In the genomic region with DNA sequence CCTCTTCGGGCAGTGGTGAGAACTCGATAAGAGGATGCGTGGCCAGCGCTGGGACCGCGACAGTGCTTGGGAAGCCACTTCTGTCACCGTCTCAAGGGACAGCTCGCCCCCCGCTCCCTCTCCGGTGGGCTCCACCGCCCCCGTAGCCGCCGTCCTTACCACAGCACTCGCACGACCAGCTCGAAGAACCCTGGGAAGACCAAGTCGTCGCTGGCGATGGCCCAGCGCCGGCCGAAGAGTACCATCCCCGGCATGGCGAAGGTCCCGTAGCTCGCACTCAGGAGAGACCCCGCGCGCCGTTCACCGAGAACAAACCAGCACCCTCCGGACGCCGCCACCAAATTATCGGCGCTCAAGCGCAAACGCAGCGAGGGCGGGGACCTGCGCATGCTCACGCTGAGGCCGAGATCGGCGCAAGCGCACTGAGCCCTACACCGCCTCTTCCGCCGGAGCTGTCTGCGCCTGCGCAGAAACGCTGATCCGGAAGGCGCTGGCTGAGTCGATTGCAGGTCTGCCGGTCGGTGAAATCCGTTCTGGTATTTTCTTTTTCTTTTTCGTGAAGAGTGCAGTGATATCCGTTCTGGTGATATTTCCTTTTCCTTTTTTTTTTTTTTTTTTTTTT, we compare ENCODE assay signal across 1 cellular context.
TF ChIP-seq lines count a peak whose summit lies in the region.

A gene with protein sequence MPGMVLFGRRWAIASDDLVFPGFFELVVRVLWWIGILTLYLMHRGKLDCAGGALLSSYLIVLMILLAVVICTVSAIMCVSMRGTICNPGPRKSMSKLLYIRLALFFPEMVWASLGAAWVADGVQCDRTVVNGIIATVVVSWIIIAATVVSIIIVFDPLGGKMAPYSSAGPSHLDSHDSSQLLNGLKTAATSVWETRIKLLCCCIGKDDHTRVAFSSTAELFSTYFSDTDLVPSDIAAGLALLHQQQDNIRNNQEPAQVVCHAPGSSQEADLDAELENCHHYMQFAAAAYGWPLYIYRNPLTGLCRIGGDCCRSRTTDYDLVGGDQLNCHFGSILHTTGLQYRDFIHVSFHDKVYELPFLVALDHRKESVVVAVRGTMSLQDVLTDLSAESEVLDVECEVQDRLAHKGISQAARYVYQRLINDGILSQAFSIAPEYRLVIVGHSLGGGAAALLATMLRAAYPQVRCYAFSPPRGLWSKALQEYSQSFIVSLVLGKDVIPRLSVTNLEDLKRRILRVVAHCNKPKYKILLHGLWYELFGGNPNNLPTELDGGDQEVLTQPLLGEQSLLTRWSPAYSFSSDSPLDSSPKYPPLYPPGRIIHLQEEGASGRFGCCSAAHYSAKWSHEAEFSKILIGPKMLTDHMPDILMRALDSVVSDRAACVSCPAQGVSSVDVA (minus strand): TSS at position 366 of the 622 bp plus-strand sequence. CDS start 112 bp downstream, at position 254.

TF ChIP-seq in GM12878, 131 proteins besides CTCF, POLR2A, EP300 and RAD21 (continued from another document):
- TF ChIP-seq, protein P1, sequence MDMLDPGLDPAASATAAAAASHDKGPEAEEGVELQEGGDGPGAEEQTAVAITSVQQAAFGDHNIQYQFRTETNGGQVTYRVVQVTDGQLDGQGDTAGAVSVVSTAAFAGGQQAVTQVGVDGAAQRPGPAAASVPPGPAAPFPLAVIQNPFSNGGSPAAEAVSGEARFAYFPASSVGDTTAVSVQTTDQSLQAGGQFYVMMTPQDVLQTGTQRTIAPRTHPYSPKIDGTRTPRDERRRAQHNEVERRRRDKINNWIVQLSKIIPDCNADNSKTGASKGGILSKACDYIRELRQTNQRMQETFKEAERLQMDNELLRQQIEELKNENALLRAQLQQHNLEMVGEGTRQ (IDR thresholded peaks at IDR 0.05; ENCODE audit: borderline replicate concordance, low read depth, low read length) = no peak
- TF ChIP-seq, protein P2, sequence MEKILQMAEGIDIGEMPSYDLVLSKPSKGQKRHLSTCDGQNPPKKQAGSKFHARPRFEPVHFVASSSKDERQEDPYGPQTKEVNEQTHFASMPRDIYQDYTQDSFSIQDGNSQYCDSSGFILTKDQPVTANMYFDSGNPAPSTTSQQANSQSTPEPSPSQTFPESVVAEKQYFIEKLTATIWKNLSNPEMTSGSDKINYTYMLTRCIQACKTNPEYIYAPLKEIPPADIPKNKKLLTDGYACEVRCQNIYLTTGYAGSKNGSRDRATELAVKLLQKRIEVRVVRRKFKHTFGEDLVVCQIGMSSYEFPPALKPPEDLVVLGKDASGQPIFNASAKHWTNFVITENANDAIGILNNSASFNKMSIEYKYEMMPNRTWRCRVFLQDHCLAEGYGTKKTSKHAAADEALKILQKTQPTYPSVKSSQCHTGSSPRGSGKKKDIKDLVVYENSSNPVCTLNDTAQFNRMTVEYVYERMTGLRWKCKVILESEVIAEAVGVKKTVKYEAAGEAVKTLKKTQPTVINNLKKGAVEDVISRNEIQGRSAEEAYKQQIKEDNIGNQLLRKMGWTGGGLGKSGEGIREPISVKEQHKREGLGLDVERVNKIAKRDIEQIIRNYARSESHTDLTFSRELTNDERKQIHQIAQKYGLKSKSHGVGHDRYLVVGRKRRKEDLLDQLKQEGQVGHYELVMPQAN (conservative IDR thresholded peaks at IDR 0.05) = peak; percentile 79
- peak; percentile 80; the same call in 1 of the 2 replicates for TF ChIP-seq GATAD2B (conservative IDR thresholded peaks at IDR 0.05; ENCODE audit: low read depth)
- TF ChIP-seq SIN3A (IDR thresholded peaks at IDR 0.05; ENCODE audit: low read depth, low read length) = peak; percentile 27; the same call in 1 of the 2 replicates
- TF ChIP-seq, protein P3, sequence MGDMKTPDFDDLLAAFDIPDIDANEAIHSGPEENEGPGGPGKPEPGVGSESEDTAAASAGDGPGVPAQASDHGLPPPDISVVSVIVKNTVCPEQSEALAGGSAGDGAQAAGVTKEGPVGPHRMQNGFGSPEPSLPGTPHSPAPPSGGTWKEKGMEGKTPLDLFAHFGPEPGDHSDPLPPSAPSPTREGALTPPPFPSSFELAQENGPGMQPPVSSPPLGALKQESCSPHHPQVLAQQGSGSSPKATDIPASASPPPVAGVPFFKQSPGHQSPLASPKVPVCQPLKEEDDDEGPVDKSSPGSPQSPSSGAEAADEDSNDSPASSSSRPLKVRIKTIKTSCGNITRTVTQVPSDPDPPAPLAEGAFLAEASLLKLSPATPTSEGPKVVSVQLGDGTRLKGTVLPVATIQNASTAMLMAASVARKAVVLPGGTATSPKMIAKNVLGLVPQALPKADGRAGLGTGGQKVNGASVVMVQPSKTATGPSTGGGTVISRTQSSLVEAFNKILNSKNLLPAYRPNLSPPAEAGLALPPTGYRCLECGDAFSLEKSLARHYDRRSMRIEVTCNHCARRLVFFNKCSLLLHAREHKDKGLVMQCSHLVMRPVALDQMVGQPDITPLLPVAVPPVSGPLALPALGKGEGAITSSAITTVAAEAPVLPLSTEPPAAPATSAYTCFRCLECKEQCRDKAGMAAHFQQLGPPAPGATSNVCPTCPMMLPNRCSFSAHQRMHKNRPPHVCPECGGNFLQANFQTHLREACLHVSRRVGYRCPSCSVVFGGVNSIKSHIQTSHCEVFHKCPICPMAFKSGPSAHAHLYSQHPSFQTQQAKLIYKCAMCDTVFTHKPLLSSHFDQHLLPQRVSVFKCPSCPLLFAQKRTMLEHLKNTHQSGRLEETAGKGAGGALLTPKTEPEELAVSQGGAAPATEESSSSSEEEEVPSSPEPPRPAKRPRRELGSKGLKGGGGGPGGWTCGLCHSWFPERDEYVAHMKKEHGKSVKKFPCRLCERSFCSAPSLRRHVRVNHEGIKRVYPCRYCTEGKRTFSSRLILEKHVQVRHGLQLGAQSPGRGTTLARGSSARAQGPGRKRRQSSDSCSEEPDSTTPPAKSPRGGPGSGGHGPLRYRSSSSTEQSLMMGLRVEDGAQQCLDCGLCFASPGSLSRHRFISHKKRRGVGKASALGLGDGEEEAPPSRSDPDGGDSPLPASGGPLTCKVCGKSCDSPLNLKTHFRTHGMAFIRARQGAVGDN (IDR thresholded peaks at IDR 0.05) = peak; percentile 24; the same call in 1 of the 2 replicates
- TF ChIP-seq IKZF1 (conservative IDR thresholded peaks at IDR 0.05) = peak; percentile 100
- peak; percentile 95 for TF ChIP-seq POLR2AphosphoS2 (IDR thresholded peaks at IDR 0.05; ENCODE audit: low read depth, low read length)
- TF ChIP-seq, protein P4, sequence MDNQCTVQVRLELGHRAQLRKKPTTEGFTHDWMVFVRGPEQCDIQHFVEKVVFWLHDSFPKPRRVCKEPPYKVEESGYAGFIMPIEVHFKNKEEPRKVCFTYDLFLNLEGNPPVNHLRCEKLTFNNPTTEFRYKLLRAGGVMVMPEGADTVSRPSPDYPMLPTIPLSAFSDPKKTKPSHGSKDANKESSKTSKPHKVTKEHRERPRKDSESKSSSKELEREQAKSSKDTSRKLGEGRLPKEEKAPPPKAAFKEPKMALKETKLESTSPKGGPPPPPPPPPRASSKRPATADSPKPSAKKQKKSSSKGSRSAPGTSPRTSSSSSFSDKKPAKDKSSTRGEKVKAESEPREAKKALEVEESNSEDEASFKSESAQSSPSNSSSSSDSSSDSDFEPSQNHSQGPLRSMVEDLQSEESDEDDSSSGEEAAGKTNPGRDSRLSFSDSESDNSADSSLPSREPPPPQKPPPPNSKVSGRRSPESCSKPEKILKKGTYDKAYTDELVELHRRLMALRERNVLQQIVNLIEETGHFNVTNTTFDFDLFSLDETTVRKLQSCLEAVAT (IDR thresholded peaks at IDR 0.05) = 0 out of 2 replicates have a peak, but pooled peaks have one; percentile 65
- TF ChIP-seq NBN (IDR thresholded peaks at IDR 0.05) = peak; percentile 74; the same call in 1 of the 2 replicates
- TF ChIP-seq NRF1 (conservative IDR thresholded peaks at IDR 0.05; ENCODE audit: low read depth, low read length) = peak; percentile 100
